In genomic region chrX:107562482-107562881, GRCh38 we compare ENCODE assay signal across 14 cellular contexts.
DNase-seq lines count a peak whose midpoint lies in the region; ATAC-seq, FAIRE-seq and TF ChIP-seq lines count a peak whose summit lies in the region.
"Had no signal": no experiment of that assay in that cellular context is flagged by ENCODE, and none has a peak within 500 bp of the region (broad histone marks: within the 10 kb centered on the region; RNA-seq: fewer than 3 reads in every experiment).

No MANE protein-coding gene starts in this region.

- TF ChIP-seq CTCF in bronchial epithelial cell (IDR thresholded peaks at IDR 0.05; ENCODE audit: insufficient read depth, low read length, severe bottlenecking) (no peak), left lung (IDR thresholded peaks at IDR 0.05) (no peak)

- DNase-seq in AG20443 (ENCODE audit: low spot score) = peak; percentile 78
- peak; percentile 82 for DNase-seq in M059J (ENCODE audit: low read depth)
- peak; percentile 43 for DNase-seq in bronchial epithelial cell (ENCODE audit: low read depth)
- DNase-seq in left lung = no peak
- no peak for DNase-seq in germinal center (ENCODE audit: low spot score)
- no peak for DNase-seq in NCI-H2227 treated with DMSO at 0.1 percent for 48 hours (lab: John Stamatoyannopoulos, UW)
- DNase-seq in HUDEP-2 (lab: John Stamatoyannopoulos, UW; ENCODE audit: unreplicated experiment in 76 of 76) = no peak
- DNase-seq: activated CD4-positive, alpha-beta T cell treated with anti-CD3 and anti-CD28 coated beads, Interleukin-2, amount 50 U/mL, for 48 hours; stimulated activated CD4-positive, alpha-beta T cell treated with anti-CD3 and anti-CD28 coated beads, Interleukin-4, amount 100 ng/mL, for 4 hours; stimulated activated naive CD8-positive, alpha-beta T cell treated with anti-CD3 and anti-CD28 coated beads, Interleukin-15, Interleukin-2, amounts not matched to agents 100 U/mL and 50 U/mL, for 24 hours had no signal

- peak; percentile 21 for ATAC-seq in left lung
- no peak for ATAC-seq in GM21367 (IDR thresholded peaks at IDR 0.05; ENCODE audit: unreplicated experiment)
- ATAC-seq: stimulated activated naive CD8-positive, alpha-beta T cell treated with anti-CD3 and anti-CD28 coated beads, Interleukin-15, Interleukin-2, amounts not matched to agents 100 U/mL and 50 U/mL, for 24 hours had no signal

- no peaks in the 10 kb centered on the region for H3K36me3 ChIP-seq in bronchial epithelial cell (ENCODE audit: control insufficient read depth, insufficient read depth, low read length)
- no peaks in the 10 kb centered on the region for H3K36me3 ChIP-seq in left lung
- H3K36me3 ChIP-seq: BLaER1 treated with 17β-estradiol and CSF1 and Interleukin-3, amounts not matched to agents 10 nM and 100 nM; breast epithelium; right atrium auricular region had no signal

- no peak overlapping the region for H3K27ac ChIP-seq in left lung
- H3K27ac ChIP-seq: BLaER1 treated with 17β-estradiol and CSF1 and Interleukin-3, amounts not matched to agents 10 nM and 100 nM; breast epithelium; right atrium auricular region had no signal

- no peak overlapping the region for H3K4me3 ChIP-seq in bronchial epithelial cell (ENCODE audit: low read depth, low read length)
- no peak overlapping the region for H3K4me3 ChIP-seq in left lung
- H3K4me3 ChIP-seq: BLaER1 treated with 17β-estradiol and CSF1 and Interleukin-3, amounts not matched to agents 10 nM and 100 nM; breast epithelium; right atrium auricular region had no signal

- intact Hi-C loops in left lung (cut with DNase I) = no loop called here

- FAIRE-seq in bronchial epithelial cell (lab: Jason Lieb, UNC) = no peak

- H3K4me1 ChIP-seq in left lung = no peaks in the 10 kb centered on the region
- H3K4me1 ChIP-seq: breast epithelium, right atrium auricular region had no signal

- H3K9me3 ChIP-seq in left lung = no peaks in the 10 kb centered on the region
- H3K9me3 ChIP-seq: BLaER1 treated with 17β-estradiol and CSF1 and Interleukin-3, amounts not matched to agents 10 nM and 100 nM; breast epithelium; right atrium auricular region had no signal

- H3K27me3 ChIP-seq in bronchial epithelial cell (ENCODE audit: control insufficient read depth, insufficient read depth, low read length) = no peaks in the 10 kb centered on the region
- no peaks in the 10 kb centered on the region for H3K27me3 ChIP-seq in left lung
- H3K27me3 ChIP-seq: right atrium auricular region had no signal

Comparison
In these comparisons a context has a peak if more than half of its experiments do, and no peak if none do; other contexts are left out.
1. DNase-seq: peak in AG20443 (single experiment), M059J (single experiment) and bronchial epithelial cell (single experiment); none in left lung (0 of 2), germinal center (single experiment), NCI-H2227 treated with DMSO at 0.1 percent for 48 hours (single experiment) and HUDEP-2 (0 of 76).